1 cellular context compared by ENCODE assay signal in the genomic region with DNA sequence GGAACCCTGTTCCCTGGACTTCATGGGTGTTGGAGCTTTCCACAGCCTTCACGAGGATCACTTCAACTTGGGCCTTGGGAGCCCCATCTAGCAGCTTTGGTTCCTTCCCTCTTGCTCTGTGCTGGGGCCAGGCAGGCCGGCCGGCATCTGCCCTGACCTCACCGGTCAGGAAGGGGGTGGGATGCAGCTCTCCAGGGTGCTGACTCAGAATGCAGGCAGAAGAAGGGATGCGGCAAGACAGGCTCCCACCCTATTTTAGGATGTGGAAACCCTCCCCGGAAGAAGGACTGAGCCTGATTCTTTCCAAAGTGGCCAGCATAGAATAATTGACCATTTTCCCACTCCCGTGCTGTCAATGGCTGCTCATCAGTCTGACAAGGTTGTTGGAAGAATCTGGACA.
TF ChIP-seq lines count a peak whose summit lies in the region.

No MANE protein-coding gene starts in this region.

TF ChIP-seq in H1, 55 proteins besides CTCF, POLR2A, EP300 and RAD21:
- TF ChIP-seq ATF2 (IDR thresholded peaks at IDR 0.05; ENCODE audit: low read length) (0 out of 2 replicates have a peak, but pooled peaks have one; percentile 27), SIX5 (IDR thresholded peaks at IDR 0.05; ENCODE audit: low read depth, low read length) (no peak)
TF ChIP-seq in H1: peak in this region for 1.
